19 cellular contexts compared by ENCODE assay signal in the genomic region with DNA sequence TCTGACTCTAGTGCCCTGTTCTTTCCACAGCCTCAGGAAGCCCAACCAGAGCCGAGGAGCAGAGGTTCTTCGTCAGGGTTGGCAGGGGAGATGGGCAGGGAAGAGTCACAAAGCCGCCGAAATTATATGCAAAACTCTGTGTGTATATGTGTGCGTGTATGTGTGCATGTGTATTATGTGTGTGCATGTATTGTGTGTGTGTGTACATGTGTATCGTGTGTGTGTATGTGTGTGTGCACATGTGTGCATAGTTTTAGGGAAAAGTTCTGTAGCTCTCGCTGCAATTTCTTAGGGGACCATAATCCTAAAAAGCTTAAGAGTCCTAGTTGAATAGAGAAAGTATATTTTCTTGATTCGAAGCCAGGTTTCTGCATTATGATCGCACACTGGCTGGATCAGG. TPM values are rescaled to one million over a fixed set of nuclear protein-coding genes. Genes with fewer than 3 reads are reported as not detected.
DNase-seq lines count a peak whose midpoint lies in the region; ATAC-seq, FAIRE-seq and TF ChIP-seq lines count a peak whose summit lies in the region.
"Had no signal": no experiment of that assay in that cellular context is flagged by ENCODE, and none has a peak within 500 bp of the region (broad histone marks: within the 10 kb centered on the region; RNA-seq: fewer than 3 reads in every experiment).

No MANE protein-coding gene starts in this region.

- no peaks in the 10 kb centered on the region for H3K36me3 Mint-ChIP-seq in IgD-negative memory B cell

- TF ChIP-seq CTCF in HepG2 (CRISPR knock-in tag; IDR thresholded peaks at IDR 0.05) (no peak), right lobe of liver (IDR thresholded peaks at IDR 0.05) (no peak), vagina (IDR thresholded peaks at IDR 0.05) (no peak), mucosa of descending colon (IDR thresholded peaks at IDR 0.05) (no peak)

- H3K4me2 ChIP-seq in HepG2 (ENCODE audit: low read depth, low read length): no peak overlapping the region
- H3K4me2 ChIP-seq in mesenchymal stem cell (ENCODE audit: low read length, poor library complexity, severe bottlenecking): no peak overlapping the region
- H3K4me2 ChIP-seq: neural progenitor cell had no signal

- no peak overlapping the region for H2AK5ac ChIP-seq in mesenchymal stem cell (ENCODE audit: low read length, severe bottlenecking)

- peaks cover 44% of the 10 kb centered on the region for H3K4me1 ChIP-seq in HepG2 (ENCODE audit: insufficient read depth, low read length)
- H3K4me1 ChIP-seq in right lobe of liver: peaks cover 0 to 42% (median 29%) of the 10 kb centered on the region in 4 donors
- H3K4me1 ChIP-seq in mesenchymal stem cell (ENCODE audit: control insufficient read depth, insufficient read depth, low read depth, low read length): peaks cover 49% of the 10 kb centered on the region
- peaks cover 55% of the 10 kb centered on the region for H3K4me1 ChIP-seq in vagina
- H3K4me1 ChIP-seq in mucosa of descending colon (ENCODE audit: low read depth): peaks cover 18% of the 10 kb centered on the region

- peaks cover 14% of the 10 kb centered on the region for H3K79me1 ChIP-seq in mesenchymal stem cell (replicated peaks; ENCODE audit: low read length, poor library complexity, severe bottlenecking)

- H2AFZ ChIP-seq in HepG2 (ENCODE audit: low read length) (no peak overlapping the region), mesenchymal stem cell (ENCODE audit: low read depth, low read length) (no peak overlapping the region)
- H2AFZ ChIP-seq: neural progenitor cell had no signal

- no peak overlapping the region for H3K14ac ChIP-seq in mesenchymal stem cell (ENCODE audit: low read length in 2 of 2)

- H3K27ac ChIP-seq in HepG2 (ENCODE audit: extremely low read length, insufficient read depth, low read length): no peak overlapping the region
- H3K27ac ChIP-seq in right lobe of liver: peak overlapping the region in 1 of 3 donors; percentile 97
- no peak overlapping the region for H3K27ac ChIP-seq in mesenchymal stem cell (ENCODE audit: low read length, poor library complexity, severe bottlenecking)
- peak overlapping the region; percentile 75 for H3K27ac ChIP-seq in vagina
- H3K27ac ChIP-seq: KMS-11, neural progenitor cell, SJSA1 had no signal

- TF ChIP-seq EP300 in HepG2 (IDR thresholded peaks at IDR 0.05; ENCODE audit: low read depth in 2 of 2, low read length in 2 of 2) (no peak), HepG2 (CRISPR knock-in tag; IDR thresholded peaks at IDR 0.05; ENCODE audit: borderline replicate concordance) (no peak)

- no peak overlapping the region for H2BK15ac ChIP-seq in mesenchymal stem cell (ENCODE audit: low read depth, poor library complexity, severe bottlenecking)

- H3K9me3 Mint-ChIP-seq in IgD-negative memory B cell: no peaks in the 10 kb centered on the region
- H3K9me3 Mint-ChIP-seq: CD8-positive, alpha-beta T cell; H9; neural progenitor cell; stimulated activated naive B cell treated with anti-CD40 and anti-IgM and Interleukin-4, amounts not matched to agents 10 μg/mL and 1 μg/mL and 100 μg/mL, for 72 hours had no signal

- TF ChIP-seq RAD21 in HepG2 (CRISPR knock-in tag; IDR thresholded peaks at IDR 0.05): no peak

- no peak overlapping the region for H2BK120ac ChIP-seq in mesenchymal stem cell (ENCODE audit: low read depth, low read length)

- no peak overlapping the region for H4K8ac ChIP-seq in mesenchymal stem cell (ENCODE audit: low read length)

- in situ Hi-C loops in HepG2 (cut with HindIII; ENCODE audit: extremely low pct_ligation_motif_present, low pct_unique_long_range_greater_than_20kb): loop anchor here (10.0 to 25.0 kb wide), 2 partner anchors 250 to 373 kb away; partner anchors contain the start of genes CHST3 and SPOCK2

- BruUV-seq in HepG2 (replicated peaks; lab: Mats Ljungman, UMichigan): no TSS peak

- ATAC-seq in HepG2 (no peak), right lobe of liver (no peak), HG03159 (IDR thresholded peaks at IDR 0.05; ENCODE audit: unreplicated experiment) (no peak), mucosa of descending colon (no peak), GM21423 (IDR thresholded peaks at IDR 0.05; ENCODE audit: unreplicated experiment) (no peak)
- ATAC-seq: CD8-positive, alpha-beta T cell; stimulated activated naive B cell treated with anti-CD40 and anti-IgM and Interleukin-4, amounts not matched to agents 10 μg/mL and 1 μg/mL and 100 μg/mL, for 72 hours had no signal

- H3K36me3 ChIP-seq in HepG2 (replicated peaks in 1 of 2; ENCODE audit: control insufficient read depth in 1 of 2, insufficient read depth in 2 of 2, low read length in 2 of 2): peaks cover 16 to 42% of the 10 kb centered on the region in 2 experiments
- H3K36me3 ChIP-seq in right lobe of liver: peaks cover 0 to 28% (median 7%) of the 10 kb centered on the region in 4 donors
- H3K36me3 ChIP-seq in mesenchymal stem cell (ENCODE audit: control insufficient read depth in 1 of 2, insufficient read depth in 2 of 2, low read depth in 1 of 2, low read length in 2 of 2): peaks cover 50 to 81% of the 10 kb centered on the region in 2 experiments
- peaks cover 0 to 45% of the 10 kb centered on the region in 2 donors for H3K36me3 ChIP-seq in vagina
- peaks cover 6% of the 10 kb centered on the region for H3K36me3 ChIP-seq in mucosa of descending colon (ENCODE audit: low read depth)

- WGBS in HepG2 (ENCODE audit: low lambda C conversion rate): 86% methylated on average over 9 of the region's 9 CpGs
- WGBS in right lobe of liver (ENCODE audit: insufficient coverage, low coverage, low lambda C conversion rate, missing lambda C conversion rate): 80% methylated on average over 6 of the region's 9 CpGs
- 98% methylated on average over 9 of the region's 9 CpGs for WGBS in mesenchymal stem cell

- TF ChIP-seq POLR2A in HepG2 (IDR thresholded peaks at IDR 0.05; ENCODE audit: insufficient read depth in 1 of 2, low read depth in 2 of 2, low read length in 2 of 2) (no peak), right lobe of liver (IDR thresholded peaks at IDR 0.05) (no peak), vagina (IDR thresholded peaks at IDR 0.05) (no peak)

- H3K27me3 Mint-ChIP-seq in IgD-negative memory B cell: no peaks in the 10 kb centered on the region
- H3K27me3 Mint-ChIP-seq: stimulated activated naive B cell treated with anti-CD40 and anti-IgM and Interleukin-4, amounts not matched to agents 10 μg/mL and 1 μg/mL and 100 μg/mL, for 72 hours had no signal

- intact Hi-C loops in HepG2 (cut with micrococcal nuclease; ENCODE audit: unreplicated experiment) (loop anchor here (5.0 kb wide), 1 partner anchor 290 kb away; no protein-coding TSS in a partner anchor), right lobe of liver (cut with DNase I) (loop anchor here in 1 of 2 donors (10.0 kb wide), 1 partner anchor 213 kb away; no protein-coding TSS in a partner anchor), vagina (cut with DNase I) (loop anchor here (5.0 to 10.0 kb wide), 3 partner anchors 220 to 373 kb away; partner anchors contain the start of gene CHST3), mucosa of descending colon (cut with DNase I, micrococcal nuclease) (loop anchor here (10.0 kb wide), 3 partner anchors 103 to 213 kb away; partner anchors contain the start of genes ANAPC16 (in 1 of the 2) and ASCC1 (in 1 of the 2))

- CTCF ChIA-PET in HepG2 (lab: Yijun Ruan, JAX; ENCODE audit: low intra/inter-chr PET ratio, low total read pairs): interaction anchor here (1.3 to 2.0 kb wide), 2 partner anchors 212 to 290 kb away, joined by 5 to 7 read pairs; no protein-coding TSS in a partner anchor

- peaks cover 36 to 43% (median 40%) of the 10 kb centered on the region in 3 donors for H3K4me1 Mint-ChIP-seq in IgD-negative memory B cell

- no peak overlapping the region for H2BK5ac ChIP-seq in mesenchymal stem cell (ENCODE audit: low read depth, low read length, poor library complexity, severe bottlenecking)

- FAIRE-seq in HepG2 (lab: Jason Lieb, UNC): peak; percentile 23
- FAIRE-seq: HTR-8/SVneo, RCC 7860 had no signal

- H2BK12ac ChIP-seq in mesenchymal stem cell (ENCODE audit: low read length in 2 of 2): no peak overlapping the region

- POLR2A ChIA-PET in HepG2 (lab: Yijun Ruan, JAX): interaction anchor here (1.0 to 1.3 kb wide), 3 partner anchors 16 to 122 kb away, joined by 3 to 4 read pairs (median 3); partner anchors contain the start of genes ANAPC16, ASCC1 and DDIT4

- H3K9ac ChIP-seq in HepG2 (ENCODE audit: insufficient read depth, low read depth, low read length): no peak overlapping the region
- no peak overlapping the region for H3K9ac ChIP-seq in mesenchymal stem cell (ENCODE audit: low read length)
- H3K9ac ChIP-seq: KMS-11, neural progenitor cell had no signal

- DNase-seq in HepG2 (ENCODE audit: low spot score): no peak
- DNase-seq in right lobe of liver: no peak
- no peak for DNase-seq in mesenchymal stem cell
- no peak for DNase-seq in vagina (ENCODE audit: extremely low spot score in 2 of 2)
- no peak for DNase-seq in mucosa of descending colon
- DNase-seq: NCI-H1417 treated with DMSO at 0.1 percent for 48 hours had no signal

- H3K4ac ChIP-seq in mesenchymal stem cell (ENCODE audit: low read depth in 1 of 2, low read length in 2 of 2): no peak overlapping the region

- no peak overlapping the region for H3K18ac ChIP-seq in mesenchymal stem cell (ENCODE audit: low read depth in 1 of 2, low read length in 2 of 2)

- H3K4me3 ChIP-seq in HepG2 (replicated peaks in 1 of 3; ENCODE audit: insufficient read depth in 1 of 3, low read depth in 2 of 3, low read length in 3 of 3) (no peak overlapping the region), right lobe of liver (no peak overlapping the region), mesenchymal stem cell (ENCODE audit: insufficient read depth in 1 of 2, low read depth in 1 of 2, low read length in 2 of 2) (no peak overlapping the region), vagina (no peak overlapping the region), mucosa of descending colon (no peak overlapping the region)
- H3K4me3 ChIP-seq: lower lobe of right lung, neural progenitor cell, SJSA1, suprapubic skin had no signal

- no peaks in the 10 kb centered on the region for H4K20me1 ChIP-seq in HepG2 (ENCODE audit: insufficient read depth, low read length)

- H4K91ac ChIP-seq in mesenchymal stem cell (ENCODE audit: low read length): peak overlapping the region; percentile 0

- no peak overlapping the region for H3K4me3 Mint-ChIP-seq in IgD-negative memory B cell
- H3K4me3 Mint-ChIP-seq: CD8-positive, alpha-beta T cell; H9 had no signal

- H3K9me3 ChIP-seq in HepG2 (ENCODE audit: low read length): no peaks in the 10 kb centered on the region
- H3K9me3 ChIP-seq in right lobe of liver: no peaks in the 10 kb centered on the region
- H3K9me3 ChIP-seq in mesenchymal stem cell (ENCODE audit: control insufficient read depth, low read length): no peaks in the 10 kb centered on the region
- H3K9me3 ChIP-seq in vagina: no peaks in the 10 kb centered on the region
- no peaks in the 10 kb centered on the region for H3K9me3 ChIP-seq in mucosa of descending colon
- H3K9me3 ChIP-seq: lower lobe of right lung, SJSA1, suprapubic skin had no signal

- no peaks in the 10 kb centered on the region for H3K79me2 ChIP-seq in HepG2 (ENCODE audit: insufficient read depth, low read length)

- H3K27me3 ChIP-seq in HepG2 (ENCODE audit: control insufficient read depth in 1 of 2, insufficient read depth in 2 of 2, low read length in 2 of 2) (no peaks in the 10 kb centered on the region), right lobe of liver (no peaks in the 10 kb centered on the region), mesenchymal stem cell (ENCODE audit: control insufficient read depth in 1 of 2, insufficient read depth in 1 of 2, low read length in 2 of 2) (no peaks in the 10 kb centered on the region), vagina (no peaks in the 10 kb centered on the region)
- H3K27me3 ChIP-seq: neural progenitor cell, SJSA1, suprapubic skin had no signal

- H3K27ac Mint-ChIP-seq in IgD-negative memory B cell: peak overlapping the region in 2 of 3 donors; percentile 93 to 95

- no peak overlapping the region for H3K23ac ChIP-seq in mesenchymal stem cell (ENCODE audit: low read length in 2 of 2)

RNA-seq across cellular contexts. Expression of gene DNAJB12, which starts 17.0 kb away (rescaled TPM):
- total RNA-seq in HepG2 (2016; rRNA removed; fragmentation: Illumina TruSeq; extraction: Trizol) (11.4 and 18.2 TPM in 2 replicates), right lobe of liver (10 to 100 TPM; 16.6 to 22.1 (median 19.2) TPM), vagina (29.7 TPM), mucosa of descending colon (10 to 100 TPM; 37.0 to 38.9 (median 37.7) TPM)
- total RNA-seq in HepG2 (2016; cell fraction: cytosol; rRNA removed; fragmentation: Illumina TruSeq; extraction: Trizol; ENCODE audit: low read depth): 3.9 and 5.0 TPM in 2 replicates
- total RNA-seq in HepG2 (2016; cell fraction: insoluble cytoplasmic fraction; rRNA removed; fragmentation: Illumina TruSeq; extraction: Trizol): 9.2 and 19.9 TPM in 2 replicates
- total RNA-seq in HepG2 (2016; cell fraction: membrane; rRNA removed; fragmentation: Illumina TruSeq; extraction: Trizol): 6.8 and 7.7 TPM in 2 replicates
- 18.8 and 22.8 TPM in 2 replicates for total RNA-seq in HepG2 (2016; cell fraction: nucleus; rRNA removed; fragmentation: Illumina TruSeq; extraction: Trizol)
- polyA plus RNA-seq in HepG2 (2011; rRNA removed) (10.8 and 13.6 TPM in 2 replicates), IgD-negative memory B cell (27.6 TPM)
- 8.7 and 9.8 TPM in 2 replicates for polyA plus RNA-seq in HepG2 (2011; cell fraction: cytosol; rRNA removed)
- polyA plus RNA-seq in HepG2 (2011; cell fraction: nucleus; rRNA removed): 21.4 and 23.3 TPM in 2 replicates
- polyA plus RNA-seq in HepG2 (2012): 11.6 and 13.7 TPM in 2 replicates
- polyA plus RNA-seq in HepG2 (2016; cell fraction: cytosol; fragmentation: Illumina TruSeq; extraction: Trizol; ENCODE audit: low read depth): 3.5 TPM in 2 replicates
- polyA plus RNA-seq in HepG2 (2016; cell fraction: insoluble cytoplasmic fraction; fragmentation: Illumina TruSeq; extraction: Trizol; ENCODE audit: low read depth): 9.6 and 12.1 TPM in 2 replicates
- polyA plus RNA-seq in HepG2 (2016; cell fraction: membrane; fragmentation: Illumina TruSeq; extraction: Trizol; ENCODE audit: low read depth): 5.2 and 5.7 TPM in 2 replicates
- polyA plus RNA-seq in HepG2 (2016; cell fraction: nucleus; fragmentation: Illumina TruSeq; extraction: Trizol; ENCODE audit: insufficient read depth, low read depth): 30.8 and 32.2 TPM in 2 replicates
- polyA minus RNA-seq in HepG2 (2011; rRNA and poly(A)+ RNA removed; ENCODE audit: low replicate concordance): 15.9 and 24.1 TPM in 2 replicates
- polyA minus RNA-seq in HepG2 (2011; cell fraction: cytosol; rRNA and poly(A)+ RNA removed): 8.8 and 8.9 TPM in 2 replicates
- polyA minus RNA-seq in HepG2 (2011; cell fraction: nucleus; rRNA and poly(A)+ RNA removed): 18.4 and 18.9 TPM in 2 replicates
- 28.6 TPM for polyA plus RNA-seq in mesenchymal stem cell (2013, experiment 1 of 2)
- 27.7 TPM for polyA plus RNA-seq in mesenchymal stem cell (2013, experiment 2 of 2)
